19 cellular contexts compared by ENCODE assay signal in the genomic region with DNA sequence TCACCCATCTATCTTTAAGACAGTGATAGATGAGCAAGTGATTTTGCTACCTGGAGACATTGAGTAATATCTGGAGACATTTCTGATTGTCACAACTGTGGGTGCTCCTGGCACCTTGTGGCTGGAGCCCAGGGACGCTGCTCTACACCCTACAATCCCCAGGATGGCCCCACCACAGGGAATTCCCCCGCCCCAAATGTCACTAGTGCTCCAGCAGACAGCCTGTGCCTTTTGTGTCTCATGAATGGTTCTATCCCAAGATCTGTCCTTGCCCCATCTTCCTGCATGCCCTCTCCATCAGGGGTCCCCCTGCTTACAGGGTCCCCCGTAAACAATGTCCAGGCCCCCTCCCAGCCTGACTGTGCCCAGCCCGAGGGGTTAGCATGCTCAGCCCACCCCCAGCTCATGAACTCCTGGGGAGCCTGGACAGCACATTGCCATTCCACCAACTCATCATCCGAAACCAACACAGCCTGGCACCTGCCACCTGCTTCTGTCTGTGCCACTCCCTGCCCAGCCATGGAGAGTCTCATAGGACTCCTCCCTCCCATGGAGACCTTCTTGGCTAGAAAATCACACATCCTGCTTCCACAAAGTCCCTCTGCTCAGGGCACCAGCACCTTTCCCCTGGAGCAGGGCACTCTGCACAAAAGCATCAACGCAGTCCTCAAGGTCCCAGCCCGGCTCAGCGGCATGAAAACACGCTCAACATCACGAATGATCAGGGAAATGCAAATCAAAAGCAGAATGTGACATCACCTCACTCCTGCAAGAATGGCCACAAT. TPM values are rescaled to one million over a fixed set of nuclear protein-coding genes. Genes with fewer than 3 reads are reported as not detected.
A peak's percentile ranks its signal among the peaks of the same experiment; 100 is the strongest.
DNase-seq lines count a peak whose midpoint lies in the region; ATAC-seq and TF ChIP-seq lines count a peak whose summit lies in the region.
"Had no signal": no experiment of that assay in that cellular context is flagged by ENCODE, and none has a peak within 500 bp of the region (broad histone marks: within the 10 kb centered on the region; RNA-seq: fewer than 3 reads in every experiment).

No MANE protein-coding gene starts in this region.

- no peak overlapping the region for H4K8ac ChIP-seq in neuronal stem cell (ENCODE audit: low read depth, low read length)

- CTCF ChIA-PET in activated CD8-positive, alpha-beta T cell treated with anti-CD3 and anti-CD28 coated beads for 36 hours (lab: Charles Lee) = no interaction called here

- no peak overlapping the region for H2BK12ac ChIP-seq in neuronal stem cell (ENCODE audit: low read length)

- peaks cover 15% of the 10 kb centered on the region for H3K36me3 Mint-ChIP-seq in activated CD8-positive, alpha-beta T cell treated with anti-CD3 and anti-CD28 coated beads for 36 hours (ENCODE audit: low read depth)
- H3K36me3 Mint-ChIP-seq: brain, naive B cell had no signal

- no peak overlapping the region for H3K9ac ChIP-seq in neuronal stem cell (ENCODE audit: low read depth, low read length, poor library complexity)

- POLR2A ChIA-PET in activated CD8-positive, alpha-beta T cell treated with anti-CD3 and anti-CD28 coated beads for 36 hours (lab: Charles Lee) = no interaction called here

- no peak for ATAC-seq in activated CD8-positive, alpha-beta T cell treated with anti-CD3 and anti-CD28 coated beads for 36 hours
- ATAC-seq in Right ventricle myocardium superior (ENCODE audit: poor library complexity) = no peak
- no peak for ATAC-seq in HG02840 (IDR thresholded peaks at IDR 0.05; ENCODE audit: low FRiP score, unreplicated experiment)
- ATAC-seq: gastrocnemius medialis, psoas muscle had no signal

- peaks cover 3% of the 10 kb centered on the region for H3K4me1 Mint-ChIP-seq in activated CD8-positive, alpha-beta T cell treated with anti-CD3 and anti-CD28 coated beads for 36 hours (ENCODE audit: low read depth)
- H3K4me1 Mint-ChIP-seq: brain had no signal

- H3K9me3 ChIP-seq in neuronal stem cell (replicated peaks in 1 of 2; ENCODE audit: control insufficient read depth in 2 of 2, insufficient read depth in 1 of 2, low read depth in 1 of 2, low read length in 2 of 2) = no peaks in the 10 kb centered on the region
- H3K9me3 ChIP-seq: BE2C, gastrocnemius medialis, psoas muscle had no signal

- H3K27ac Mint-ChIP-seq in activated CD8-positive, alpha-beta T cell treated with anti-CD3 and anti-CD28 coated beads for 36 hours = no peak overlapping the region
- H3K27ac Mint-ChIP-seq: brain; dendritic cell treated with granulocyte-macrophage colony-stimulating factor and Interleukin-4, amounts not matched to agents 40 ng/mL and 50 ng/mL, for 4 days; naive B cell had no signal

- no peak overlapping the region for H2BK120ac ChIP-seq in neuronal stem cell (ENCODE audit: low read depth, low read length)

- peak overlapping the region; percentile 75 for H2BK5ac ChIP-seq in neuronal stem cell (ENCODE audit: low read length)

- H3K9me3 Mint-ChIP-seq in activated CD8-positive, alpha-beta T cell treated with anti-CD3 and anti-CD28 coated beads for 36 hours = no peaks in the 10 kb centered on the region
- H3K9me3 Mint-ChIP-seq: dendritic cell treated with granulocyte-macrophage colony-stimulating factor and Interleukin-4, amounts not matched to agents 40 ng/mL and 50 ng/mL, for 4 days; naive B cell had no signal

- H3K27ac ChIP-seq in neuronal stem cell (replicated peaks; ENCODE audit: low read length) = no peak overlapping the region
- H3K27ac ChIP-seq: epithelial cell of prostate, gastrocnemius medialis, psoas muscle had no signal

- peak overlapping the region; percentile 84 for H3K14ac ChIP-seq in neuronal stem cell (ENCODE audit: low read length)

- peak; percentile 67 for DNase-seq in stimulated activated CD4-positive, alpha-beta T cell treated with anti-CD3 and anti-CD28 coated beads, Interleukin-1b, Interleukin-23, amount 100 ng/mL, for 48 hours
- DNase-seq in stimulated activated CD4-positive, alpha-beta T cell treated with anti-CD3 and anti-CD28 coated beads, Interleukin-2, amount 100 ng/mL, for 48 hours = no peak
- peak; percentile 69 for DNase-seq in activated CD8-positive, alpha-beta T cell treated with anti-CD3 and anti-CD28 coated beads for 36 hours
- no peak for DNase-seq in neuronal stem cell (ENCODE audit: low spot score)
- DNase-seq in NK-92 (lab: John Stamatoyannopoulos, UW; ENCODE audit: unreplicated experiment) = no peak
- DNase-seq in Right ventricle myocardium superior = no peak
- DNase-seq: BE2C; DMS 273 treated with DMSO at 0.1 percent for 48 hours; gastrocnemius medialis; Kasumi-1; naive B cell; NCI-H1436; NK-92 treated with Interleukin-12 subunit alpha and Interleukin-12 subunit beta, amount 100 ng/mL, for 24 hours; psoas muscle; T-helper 1 cell had no signal

- no peak for TF ChIP-seq CTCF in activated CD8-positive, alpha-beta T cell treated with anti-CD3 and anti-CD28 coated beads for 36 hours (IDR thresholded peaks at IDR 0.05)

- H2AK5ac ChIP-seq in neuronal stem cell (ENCODE audit: low read depth, low read length) = peak overlapping the region; percentile 53

- H3K18ac ChIP-seq in neuronal stem cell (ENCODE audit: low read length) = peak overlapping the region; percentile 4

- H3K4ac ChIP-seq in neuronal stem cell (ENCODE audit: low read length) = no peak overlapping the region

- no CpG with 5 or more reads among the region's 10 CpGs for WGBS in neuronal stem cell (ENCODE audit: extremely low coverage in 2 of 2, insufficient read length in 2 of 2, insufficient replicate concordance in 1 of 2), 2 donors

- no peak overlapping the region for H3K23ac ChIP-seq in neuronal stem cell (ENCODE audit: low read depth, low read length, poor library complexity)

- no peaks in the 10 kb centered on the region for H3K27me3 Mint-ChIP-seq in activated CD8-positive, alpha-beta T cell treated with anti-CD3 and anti-CD28 coated beads for 36 hours
- H3K27me3 Mint-ChIP-seq: brain; dendritic cell treated with granulocyte-macrophage colony-stimulating factor and Interleukin-4, amounts not matched to agents 40 ng/mL and 50 ng/mL, for 4 days; naive B cell had no signal

- intact Hi-C loops in activated CD8-positive, alpha-beta T cell treated with anti-CD3 and anti-CD28 coated beads for 36 hours (cut with micrococcal nuclease) = no loop called here
- intact Hi-C loops in Right ventricle myocardium superior (cut with DNase I) = no loop called here

- H3K27me3 ChIP-seq in neuronal stem cell (ENCODE audit: control insufficient read depth in 3 of 3, insufficient read depth in 3 of 3, low read depth in 1 of 3, low read length in 3 of 3) = peaks cover 0 to 3% (median 0%) of the 10 kb centered on the region in 3 experiments
- H3K27me3 ChIP-seq: BE2C, gastrocnemius medialis had no signal

- no peak overlapping the region for H3K4me3 ChIP-seq in neuronal stem cell (ENCODE audit: low read length in 2 of 2)
- H3K4me3 ChIP-seq: gastrocnemius medialis, psoas muscle had no signal

- H3K4me3 Mint-ChIP-seq in activated CD8-positive, alpha-beta T cell treated with anti-CD3 and anti-CD28 coated beads for 36 hours = no peak overlapping the region
- H3K4me3 Mint-ChIP-seq: brain; dendritic cell treated with granulocyte-macrophage colony-stimulating factor and Interleukin-4, amounts not matched to agents 40 ng/mL and 50 ng/mL, for 4 days; naive B cell had no signal

- H2AFZ ChIP-seq in neuronal stem cell (ENCODE audit: low read length) = no peak overlapping the region

- H3K79me1 ChIP-seq in neuronal stem cell (ENCODE audit: low read depth, low read length) = no peaks in the 10 kb centered on the region

- H3K4me1 ChIP-seq in neuronal stem cell (ENCODE audit: control insufficient read depth in 2 of 2, insufficient read depth in 1 of 2, low read depth in 1 of 2, low read length in 2 of 2) = peaks cover 0 to 6% of the 10 kb centered on the region in 2 donors
- H3K4me1 ChIP-seq: BE2C, gastrocnemius medialis, psoas muscle had no signal

- H3K4me2 ChIP-seq in neuronal stem cell (ENCODE audit: insufficient read depth, low read length, poor library complexity, severe bottlenecking) = no peak overlapping the region

- no peaks in the 10 kb centered on the region for H3K36me3 ChIP-seq in neuronal stem cell (replicated peaks in 1 of 2; ENCODE audit: control insufficient read depth in 2 of 2, insufficient read depth in 2 of 2, low read length in 2 of 2)
- H3K36me3 ChIP-seq: BE2C, gastrocnemius medialis had no signal

- no peak overlapping the region for H4K91ac ChIP-seq in neuronal stem cell (ENCODE audit: low read depth, low read length, poor library complexity)

- no peak overlapping the region for H2BK15ac ChIP-seq in neuronal stem cell (ENCODE audit: low read length)

RNA-seq across cellular contexts. Expression of gene P2RY8, which starts 5.7 kb away (rescaled TPM):
- total RNA-seq in activated CD8-positive, alpha-beta T cell treated with anti-CD3 and anti-CD28 coated beads for 36 hours = 10 to 100 TPM; 27.5 to 28.3 TPM
- 0.26 TPM for polyA plus RNA-seq in neuronal stem cell (2013, experiment 1 of 2)
- 0.29 TPM for polyA plus RNA-seq in neuronal stem cell (2013, experiment 2 of 2)
- total RNA-seq in Right ventricle myocardium superior = 1.6 TPM

Comparison
In these comparisons a context has a peak if more than half of its experiments do, and no peak if none do; other contexts are left out.
1. DNase-seq: peak in stimulated activated CD4-positive, alpha-beta T cell treated with anti-CD3 and anti-CD28 coated beads, Interleukin-1b, Interleukin-23, amount 100 ng/mL, for 48 hours (single experiment) and activated CD8-positive, alpha-beta T cell treated with anti-CD3 and anti-CD28 coated beads for 36 hours (single experiment); none in stimulated activated CD4-positive, alpha-beta T cell treated with anti-CD3 and anti-CD28 coated beads, Interleukin-2, amount 100 ng/mL, for 48 hours (0 of 2), neuronal stem cell (single experiment), NK-92 (single experiment) and Right ventricle myocardium superior (single experiment).
2. RNA of gene P2RY8, which starts 5.7 kb away (total RNA-seq): 27.5 to 28.3 TPM in activated CD8-positive, alpha-beta T cell treated with anti-CD3 and anti-CD28 coated beads for 36 hours; 1.6 TPM in Right ventricle myocardium superior (single experiment); every median in the first group is over 10 times any median in the second.